8 cellular contexts compared by ENCODE assay signal in the genomic region with DNA sequence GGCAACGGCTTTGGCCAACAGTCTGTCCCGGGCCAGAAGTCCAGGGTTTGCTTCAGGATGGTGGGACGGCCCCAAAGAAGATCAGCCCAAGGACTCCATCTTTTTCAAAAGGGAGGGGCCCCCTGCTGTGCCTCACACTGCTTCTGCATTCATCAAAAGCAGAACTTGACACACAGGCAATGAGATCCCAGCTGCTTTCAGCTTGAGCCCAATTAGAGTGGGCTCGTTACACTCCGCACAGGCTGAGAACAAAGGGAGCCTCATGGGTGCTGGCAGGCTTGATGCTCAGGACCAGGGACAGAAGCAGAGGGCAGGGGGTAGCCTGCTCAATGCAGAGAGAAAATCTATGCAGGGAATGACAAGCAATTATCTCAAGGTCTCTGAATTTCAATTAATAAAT. TPM values are rescaled to one million over a fixed set of nuclear protein-coding genes. Genes with fewer than 3 reads are reported as not detected.
DNase-seq lines count a peak whose midpoint lies in the region; ATAC-seq lines count a peak whose summit lies in the region.
"Had no signal": no experiment of that assay in that cellular context is flagged by ENCODE, and none has a peak within 500 bp of the region (broad histone marks: within the 10 kb centered on the region; RNA-seq: fewer than 3 reads in every experiment).

No MANE protein-coding gene starts in this region.

- H3K4me3 ChIP-seq in aorta (ENCODE audit: low read length in 2 of 2) = no peak overlapping the region

- H3K36me3 Mint-ChIP-seq in T-helper 17 cell (ENCODE audit: low read depth) = no peaks in the 10 kb centered on the region

- no peaks in the 10 kb centered on the region for H3K27me3 Mint-ChIP-seq in T-helper 17 cell
- H3K27me3 Mint-ChIP-seq: central memory CD8-positive, alpha-beta T cell had no signal

- H3K27ac ChIP-seq in aorta (ENCODE audit: low read depth in 1 of 2, low read length in 2 of 2) = no peak overlapping the region

- ATAC-seq in GM21390 (IDR thresholded peaks at IDR 0.05; ENCODE audit: unreplicated experiment) (peak; percentile 44), HG03469 (IDR thresholded peaks at IDR 0.05; ENCODE audit: unreplicated experiment) (peak; percentile 57), T-helper 17 cell (peak; percentile 64), aorta (ENCODE audit: low FRiP score) (no peak)

- H3K4me1 Mint-ChIP-seq in T-helper 17 cell = peaks cover 57% of the 10 kb centered on the region

- intact Hi-C loops in posterior cingulate gyrus (cut with DNase I) = no loop called here
- intact Hi-C loops in aorta (cut with DNase I) = loop anchor here in 1 of 2 donors (10.0 kb wide), 1 partner anchor 68 kb away; no protein-coding TSS in a partner anchor

- H3K36me3 ChIP-seq in aorta (ENCODE audit: control insufficient read depth in 1 of 2, insufficient read depth in 2 of 2, low read length in 1 of 2) = no peaks in the 10 kb centered on the region

- no peak overlapping the region for H3K27ac Mint-ChIP-seq in T-helper 17 cell

- H3K9me3 ChIP-seq in T-helper 17 cell (ENCODE audit: control insufficient read depth, low read length, poor library complexity, severe bottlenecking) (no peaks in the 10 kb centered on the region), aorta (ENCODE audit: control insufficient read depth, low read length) (no peaks in the 10 kb centered on the region)

- WGBS in aorta, 2 donors = 86 to 89% methylated on average over 5 of the region's 5 CpGs

- DNase-seq in T-helper 17 cell = no peak
- DNase-seq in posterior cingulate gyrus = peak in 9 of 10 donors; percentile 36 to 90 (median 53)
- DNase-seq in stimulated activated CD4-positive, alpha-beta T cell treated with anti-CD3 and anti-CD28 coated beads, Interleukin-1b, Interleukin-23, amount 100 ng/mL, for 48 hours = no peak
- DNase-seq in glomerular visceral epithelial cell (ENCODE audit: extremely low spot score) = no peak
- no peak for DNase-seq in aorta

- no peaks in the 10 kb centered on the region for H3K27me3 ChIP-seq in aorta (ENCODE audit: control insufficient read depth in 1 of 2, insufficient read depth in 2 of 2, low read length in 1 of 2)

- H3K4me3 Mint-ChIP-seq in T-helper 17 cell = no peak overlapping the region
- H3K4me3 Mint-ChIP-seq: central memory CD8-positive, alpha-beta T cell had no signal

- H3K4me1 ChIP-seq in aorta (ENCODE audit: control insufficient read depth in 1 of 2, insufficient read depth in 2 of 2, low read length in 2 of 2) = no peaks in the 10 kb centered on the region

RNA-seq across cellular contexts. Expression of a gene that starts 45.5 kb away (rescaled TPM):
- total RNA-seq in T-helper 17 cell (100 to 1,000 TPM; 114 to 120 TPM), aorta (10 to 100 TPM; 74.1 to 82.9 TPM)
- polyA plus RNA-seq in aorta = 10 to 100 TPM; 36.3 to 62.9 TPM

Comparison
In these comparisons a context has a peak if more than half of its experiments do, and no peak if none do; other contexts are left out.
1. DNase-seq: peak in posterior cingulate gyrus (9 of 10); none in T-helper 17 cell (0 of 3), stimulated activated CD4-positive, alpha-beta T cell treated with anti-CD3 and anti-CD28 coated beads, Interleukin-1b, Interleukin-23, amount 100 ng/mL, for 48 hours (single experiment), glomerular visceral epithelial cell (single experiment) and aorta (0 of 2).